ENCODE assay signal across 8 cellular contexts in the genomic region with DNA sequence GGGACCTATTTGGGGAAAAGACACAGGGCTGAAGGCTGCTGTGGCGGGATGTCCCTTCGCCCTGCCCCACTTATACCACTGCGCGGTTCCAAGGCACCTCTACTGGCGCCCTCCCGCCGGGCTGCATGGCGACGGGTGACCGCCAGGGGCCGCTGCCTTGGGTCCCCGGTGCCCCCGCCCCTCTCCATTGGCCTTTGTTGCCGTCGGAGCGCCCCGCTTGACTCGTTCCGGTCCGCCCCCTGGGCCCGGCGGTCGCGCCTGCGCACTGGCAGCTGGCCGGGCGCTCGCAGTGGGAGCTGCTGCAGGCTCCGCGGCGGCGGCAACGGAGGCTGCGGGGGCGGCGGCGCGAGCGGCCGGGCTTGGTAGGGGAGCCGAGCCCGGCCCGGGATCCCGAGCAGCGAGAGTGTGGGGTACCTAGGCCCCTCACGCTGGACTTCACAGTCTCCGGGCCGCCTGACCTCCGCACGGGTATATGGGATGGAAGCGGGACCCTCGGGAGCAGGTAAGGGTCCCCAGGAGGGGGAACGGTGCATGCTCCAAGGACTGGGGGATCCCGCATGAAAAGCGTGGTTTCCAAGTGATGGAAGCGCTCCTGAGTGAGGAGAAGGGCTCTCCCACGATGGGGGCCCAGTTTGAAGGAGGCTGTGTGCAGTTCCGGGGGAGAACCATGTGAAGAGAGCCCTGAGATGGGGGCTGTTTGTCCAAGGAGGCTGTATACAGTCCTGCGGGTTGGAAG.
A peak's percentile ranks its signal among the peaks of the same experiment; 100 is the strongest.
DNase-seq lines count a peak whose midpoint lies in the region; ATAC-seq lines count a peak whose summit lies in the region.

Gene AGO1 (plus strand): TSS at position 265 of the 736 bp plus-strand sequence. CDS start 213 bp downstream, at position 478.

- ATAC-seq in GM19035 (IDR thresholded peaks at IDR 0.05; ENCODE audit: unreplicated experiment) (peak; percentile 87), HG03342 (IDR thresholded peaks at IDR 0.05; ENCODE audit: unreplicated experiment) (peak; percentile 77)

- DNase-seq in AG20443 (ENCODE audit: low spot score) (peak; percentile 100), NCI-H345 treated with DMSO at 0.1 percent for 48 hours (lab: John Stamatoyannopoulos, UW; ENCODE audit: unreplicated experiment) (peak; percentile 89), iris pigment epithelial cell (ENCODE audit: low read depth) (peak; percentile 88)
- peak; percentile 96 to 97 (median 96) for DNase-seq in activated CD4-positive, CD25-positive, alpha-beta regulatory T cell (lab: John Stamatoyannopoulos, UW)
- DNase-seq in central memory CD4-positive, alpha-beta T cell: peak; percentile 97
- DNase-seq in stimulated activated CD4-positive, alpha-beta T cell treated with anti-CD3 and anti-CD28 coated beads, Interleukin-12 subunit alpha, Interleukin-12 subunit beta, amount 100 ng/mL, for 24 hours (ENCODE audit: low read depth in 2 of 2): peak; percentile 93 to 94

Comparison
In these comparisons a context has a peak if more than half of its experiments do, and no peak if none do; other contexts are left out.
1. Peak in every context shown above with its lines: DNase-seq and ATAC-seq.